In the genomic region with DNA sequence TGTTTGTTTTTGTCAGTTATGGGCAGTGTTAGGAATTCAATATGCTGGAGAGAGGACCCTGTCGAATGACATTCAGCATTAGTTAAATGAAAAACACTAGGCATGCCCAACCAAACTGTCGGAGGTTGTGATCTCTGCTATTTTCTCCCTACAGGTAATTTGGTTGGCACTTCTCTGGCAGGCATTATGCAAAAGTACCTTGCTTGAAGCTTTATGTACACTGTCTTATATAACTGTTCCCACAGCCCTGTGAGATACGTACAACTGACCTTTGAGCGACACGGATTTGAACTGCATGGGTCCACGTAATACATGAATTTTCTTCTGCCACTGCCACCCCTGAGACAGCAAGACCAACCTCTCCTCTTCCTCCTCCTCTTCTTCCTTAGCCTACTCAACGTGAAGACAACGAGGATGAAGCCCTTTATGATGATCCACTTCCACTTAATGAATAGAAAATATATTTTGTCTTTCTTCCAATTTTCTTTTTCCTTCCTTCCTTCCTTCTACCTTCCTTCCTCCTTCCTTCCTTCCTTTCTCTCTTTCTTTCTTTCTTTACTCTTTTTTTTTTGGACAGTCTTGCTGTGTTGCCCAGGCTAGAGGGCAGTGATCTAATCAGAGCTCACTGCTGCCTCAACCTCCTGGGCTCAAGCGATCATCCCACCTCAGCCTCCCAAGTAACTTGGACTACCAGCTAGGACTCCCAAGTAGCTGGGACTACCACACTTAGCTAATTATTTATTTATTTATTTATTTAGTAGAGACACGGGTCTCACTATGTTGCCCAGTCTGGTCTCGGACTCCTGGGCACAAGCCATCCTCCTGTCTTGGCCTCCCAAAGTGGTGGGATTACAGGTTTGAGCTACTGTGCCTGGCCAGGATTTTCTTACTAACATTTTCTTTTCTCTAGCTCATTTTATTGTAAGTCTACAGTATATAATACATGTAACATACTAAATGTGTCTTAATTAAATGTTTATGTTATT, we compare ENCODE assay signal across 13 cellular contexts.
DNase-seq lines count a peak whose midpoint lies in the region; ATAC-seq and TF ChIP-seq lines count a peak whose summit lies in the region.
"Had no signal": no experiment of that assay in that cellular context is flagged by ENCODE, and none has a peak within 500 bp of the region (broad histone marks: within the 10 kb centered on the region; RNA-seq: fewer than 3 reads in every experiment).

No MANE protein-coding gene starts in this region.

- DNase-seq in DMS153 treated with DMSO at 0.1 percent for 48 hours (lab: John Stamatoyannopoulos, UW; ENCODE audit: unreplicated experiment): peak; percentile 27
- DNase-seq in Peyer's patch: no peak
- DNase-seq in smooth muscle cell (lab: John Stamatoyannopoulos, UW; ENCODE audit: unreplicated experiment): no peak
- no peak for DNase-seq in H4 (ENCODE audit: low spot score)
- DNase-seq in D341Med (ENCODE audit: low spot score): no peak
- DNase-seq: CD4-positive, CD25-positive, alpha-beta regulatory T cell; erythroblast; KBM-7; NCI-H82 had no signal

- ATAC-seq in HG03175 (IDR thresholded peaks at IDR 0.05; ENCODE audit: unreplicated experiment) (no peak), GM18505 (IDR thresholded peaks at IDR 0.05; ENCODE audit: unreplicated experiment) (no peak)

- peaks cover 0 to 19% (median 0%) of the 10 kb centered on the region in 4 donors for H3K4me1 ChIP-seq in Peyer's patch
- H3K4me1 ChIP-seq in smooth muscle cell (ENCODE audit: low read depth): peaks cover 18% of the 10 kb centered on the region

- H3K36me3 ChIP-seq in Peyer's patch (no peaks in the 10 kb centered on the region), smooth muscle cell (ENCODE audit: low read depth) (no peaks in the 10 kb centered on the region)
- H3K36me3 ChIP-seq: SJSA1 had no signal

- H3K9ac ChIP-seq in smooth muscle cell (ENCODE audit: low read depth): peak overlapping the region; percentile 74

- no peaks in the 10 kb centered on the region for H3K27me3 ChIP-seq in Peyer's patch
- H3K27me3 ChIP-seq in layer of hippocampus (ENCODE audit: control insufficient read depth, insufficient read depth, low read length): no peaks in the 10 kb centered on the region
- H3K27me3 ChIP-seq in smooth muscle cell (ENCODE audit: low read depth): no peaks in the 10 kb centered on the region
- H3K27me3 ChIP-seq: SJSA1 had no signal

- no peaks in the 10 kb centered on the region for H3K9me3 ChIP-seq in Peyer's patch
- H3K9me3 ChIP-seq in smooth muscle cell (replicated peaks; ENCODE audit: low read depth): no peaks in the 10 kb centered on the region
- H3K9me3 ChIP-seq: SJSA1 had no signal

- peak overlapping the region in 3 of 4 donors; percentile 61 to 96 (median 91) for H3K27ac ChIP-seq in Peyer's patch
- H3K27ac ChIP-seq in layer of hippocampus (ENCODE audit: low read depth, low read length): peak overlapping the region; percentile 36
- H3K27ac ChIP-seq in smooth muscle cell (ENCODE audit: low read depth): peak overlapping the region; percentile 98

- H3K4me3 ChIP-seq in Peyer's patch: no peak overlapping the region
- H3K4me3 ChIP-seq in smooth muscle cell: no peak overlapping the region
- H3K4me3 ChIP-seq: SJSA1 had no signal

- H2AFZ ChIP-seq in smooth muscle cell (ENCODE audit: low read depth): no peak overlapping the region

- TF ChIP-seq POLR2A in Peyer's patch (IDR thresholded peaks at IDR 0.05) (no peak), GM18505 (IDR thresholded peaks at IDR 0.05; ENCODE audit: borderline replicate concordance, extremely low read depth, insufficient read depth, insufficient read length) (no peak)

- H3K4me2 ChIP-seq in smooth muscle cell: peak overlapping the region; percentile 50

- peaks cover 22% of the 10 kb centered on the region for H3F3A ChIP-seq in smooth muscle cell (ENCODE audit: low read depth)

- no peaks in the 10 kb centered on the region for H4K20me1 ChIP-seq in smooth muscle cell (ENCODE audit: low read depth)

- no peak for TF ChIP-seq CTCF in Peyer's patch (IDR thresholded peaks at IDR 0.05)
- no peak for TF ChIP-seq CTCF in smooth muscle cell (IDR thresholded peaks at IDR 0.05; ENCODE audit: borderline replicate concordance, insufficient read depth, poor library complexity, severe bottlenecking)

- WGBS in smooth muscle cell (ENCODE audit: low lambda C conversion rate): 91% methylated on average over 11 of the region's 11 CpGs

- H3K79me2 ChIP-seq in smooth muscle cell (ENCODE audit: low read depth): no peaks in the 10 kb centered on the region

Comparison
In these comparisons a context has a peak if more than half of its experiments do, and no peak if none do; other contexts are left out.
1. H3K27ac ChIP-seq: peak in every context shown above with its lines; median percentile 98 in smooth muscle cell; 91 in Peyer's patch; 36 in layer of hippocampus.